1 cellular context compared by ENCODE assay signal in the genomic region with DNA sequence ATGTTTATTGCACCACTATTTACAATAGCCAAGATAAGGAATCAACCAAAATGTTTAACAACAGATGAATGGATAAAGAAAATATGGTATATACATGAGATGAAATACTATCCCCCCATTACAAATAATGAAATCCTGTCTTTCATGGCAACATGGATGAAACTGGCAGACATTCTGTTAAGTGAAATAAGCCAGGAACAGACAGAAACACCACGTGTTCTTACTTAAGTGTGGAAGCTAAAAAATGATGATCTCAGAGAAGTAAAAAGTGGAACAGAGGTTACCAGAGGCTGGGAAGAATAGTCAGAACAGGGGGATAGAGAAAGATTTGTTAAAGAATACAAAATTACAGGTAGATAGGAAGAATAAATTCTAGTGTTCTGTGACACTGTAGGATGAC.
TF ChIP-seq lines count a peak whose summit lies in the region.

No MANE protein-coding gene starts in this region.

TF ChIP-seq in GM23338, 12 proteins besides CTCF, POLR2A, EP300 and RAD21 (continued from another document):
- TF ChIP-seq POLR2AphosphoS5 (IDR thresholded peaks at IDR 0.05; ENCODE audit: low read depth) (no peak), STAT1 (IDR thresholded peaks at IDR 0.05; ENCODE audit: unreplicated experiment) (no peak), JUNB (IDR thresholded peaks at IDR 0.05; ENCODE audit: unreplicated experiment) (no peak)
- TF ChIP-seq, protein P1, sequence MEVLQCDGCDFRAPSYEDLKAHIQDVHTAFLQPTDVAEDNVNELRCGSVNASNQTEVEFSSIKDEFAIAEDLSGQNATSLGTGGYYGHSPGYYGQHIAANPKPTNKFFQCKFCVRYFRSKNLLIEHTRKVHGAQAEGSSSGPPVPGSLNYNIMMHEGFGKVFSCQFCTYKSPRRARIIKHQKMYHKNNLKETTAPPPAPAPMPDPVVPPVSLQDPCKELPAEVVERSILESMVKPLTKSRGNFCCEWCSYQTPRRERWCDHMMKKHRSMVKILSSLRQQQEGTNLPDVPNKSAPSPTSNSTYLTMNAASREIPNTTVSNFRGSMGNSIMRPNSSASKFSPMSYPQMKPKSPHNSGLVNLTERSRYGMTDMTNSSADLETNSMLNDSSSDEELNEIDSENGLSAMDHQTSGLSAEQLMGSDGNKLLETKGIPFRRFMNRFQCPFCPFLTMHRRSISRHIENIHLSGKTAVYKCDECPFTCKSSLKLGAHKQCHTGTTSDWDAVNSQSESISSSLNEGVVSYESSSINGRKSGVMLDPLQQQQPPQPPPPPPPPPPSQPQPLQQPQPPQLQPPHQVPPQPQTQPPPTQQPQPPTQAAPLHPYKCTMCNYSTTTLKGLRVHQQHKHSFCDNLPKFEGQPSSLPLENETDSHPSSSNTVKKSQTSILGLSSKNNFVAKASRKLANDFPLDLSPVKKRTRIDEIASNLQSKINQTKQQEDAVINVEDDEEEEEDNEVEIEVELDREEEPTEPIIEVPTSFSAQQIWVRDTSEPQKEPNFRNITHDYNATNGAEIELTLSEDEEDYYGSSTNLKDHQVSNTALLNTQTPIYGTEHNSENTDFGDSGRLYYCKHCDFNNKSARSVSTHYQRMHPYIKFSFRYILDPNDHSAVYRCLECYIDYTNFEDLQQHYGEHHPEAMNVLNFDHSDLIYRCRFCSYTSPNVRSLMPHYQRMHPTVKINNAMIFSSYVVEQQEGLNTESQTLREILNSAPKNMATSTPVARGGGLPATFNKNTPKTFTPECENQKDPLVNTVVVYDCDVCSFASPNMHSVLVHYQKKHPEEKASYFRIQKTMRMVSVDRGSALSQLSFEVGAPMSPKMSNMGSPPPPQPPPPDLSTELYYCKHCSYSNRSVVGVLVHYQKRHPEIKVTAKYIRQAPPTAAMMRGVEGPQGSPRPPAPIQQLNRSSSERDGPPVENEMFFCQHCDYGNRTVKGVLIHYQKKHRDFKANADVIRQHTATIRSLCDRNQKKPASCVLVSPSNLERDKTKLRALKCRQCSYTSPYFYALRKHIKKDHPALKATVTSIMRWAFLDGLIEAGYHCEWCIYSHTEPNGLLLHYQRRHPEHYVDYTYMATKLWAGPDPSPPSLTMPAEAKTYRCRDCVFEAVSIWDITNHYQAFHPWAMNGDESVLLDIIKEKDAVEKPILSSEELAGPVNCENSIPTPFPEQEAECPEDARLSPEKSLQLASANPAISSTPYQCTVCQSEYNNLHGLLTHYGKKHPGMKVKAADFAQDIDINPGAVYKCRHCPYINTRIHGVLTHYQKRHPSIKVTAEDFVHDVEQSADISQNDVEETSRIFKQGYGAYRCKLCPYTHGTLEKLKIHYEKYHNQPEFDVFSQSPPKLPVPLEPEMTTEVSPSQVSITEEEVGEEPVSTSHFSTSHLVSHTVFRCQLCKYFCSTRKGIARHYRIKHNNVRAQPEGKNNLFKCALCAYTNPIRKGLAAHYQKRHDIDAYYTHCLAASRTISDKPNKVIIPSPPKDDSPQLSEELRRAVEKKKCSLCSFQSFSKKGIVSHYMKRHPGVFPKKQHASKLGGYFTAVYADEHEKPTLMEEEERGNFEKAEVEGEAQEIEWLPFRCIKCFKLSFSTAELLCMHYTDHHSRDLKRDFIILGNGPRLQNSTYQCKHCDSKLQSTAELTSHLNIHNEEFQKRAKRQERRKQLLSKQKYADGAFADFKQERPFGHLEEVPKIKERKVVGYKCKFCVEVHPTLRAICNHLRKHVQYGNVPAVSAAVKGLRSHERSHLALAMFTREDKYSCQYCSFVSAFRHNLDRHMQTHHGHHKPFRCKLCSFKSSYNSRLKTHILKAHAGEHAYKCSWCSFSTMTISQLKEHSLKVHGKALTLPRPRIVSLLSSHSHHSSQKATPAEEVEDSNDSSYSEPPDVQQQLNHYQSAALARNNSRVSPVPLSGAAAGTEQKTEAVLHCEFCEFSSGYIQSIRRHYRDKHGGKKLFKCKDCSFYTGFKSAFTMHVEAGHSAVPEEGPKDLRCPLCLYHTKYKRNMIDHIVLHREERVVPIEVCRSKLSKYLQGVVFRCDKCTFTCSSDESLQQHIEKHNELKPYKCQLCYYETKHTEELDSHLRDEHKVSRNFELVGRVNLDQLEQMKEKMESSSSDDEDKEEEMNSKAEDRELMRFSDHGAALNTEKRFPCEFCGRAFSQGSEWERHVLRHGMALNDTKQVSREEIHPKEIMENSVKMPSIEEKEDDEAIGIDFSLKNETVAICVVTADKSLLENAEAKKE (CRISPR knock-in tag; IDR thresholded peaks at IDR 0.05) = no peak
- TF ChIP-seq, protein P2, sequence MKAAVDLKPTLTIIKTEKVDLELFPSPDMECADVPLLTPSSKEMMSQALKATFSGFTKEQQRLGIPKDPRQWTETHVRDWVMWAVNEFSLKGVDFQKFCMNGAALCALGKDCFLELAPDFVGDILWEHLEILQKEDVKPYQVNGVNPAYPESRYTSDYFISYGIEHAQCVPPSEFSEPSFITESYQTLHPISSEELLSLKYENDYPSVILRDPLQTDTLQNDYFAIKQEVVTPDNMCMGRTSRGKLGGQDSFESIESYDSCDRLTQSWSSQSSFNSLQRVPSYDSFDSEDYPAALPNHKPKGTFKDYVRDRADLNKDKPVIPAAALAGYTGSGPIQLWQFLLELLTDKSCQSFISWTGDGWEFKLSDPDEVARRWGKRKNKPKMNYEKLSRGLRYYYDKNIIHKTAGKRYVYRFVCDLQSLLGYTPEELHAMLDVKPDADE (IDR thresholded peaks at IDR 0.05) = no peak
